In genomic region chr6:156280131-156280530, GRCh38 we compare ENCODE assay signal across 14 cellular contexts.
DNase-seq lines count a peak whose midpoint lies in the region; ATAC-seq lines count a peak whose summit lies in the region.
"Had no signal": no experiment of that assay in that cellular context is flagged by ENCODE, and none has a peak within 500 bp of the region (broad histone marks: within the 10 kb centered on the region; RNA-seq: fewer than 3 reads in every experiment).

No MANE protein-coding gene starts in this region.

- peak; percentile 50 for ATAC-seq in HG03196 (IDR thresholded peaks at IDR 0.05; ENCODE audit: unreplicated experiment)
- ATAC-seq in stimulated activated memory B cell treated with anti-CD40 and anti-IgM and Interleukin-4, amounts not matched to agents 10 μg/mL and 1 μg/mL and 100 μg/mL, for 72 hours: no peak
- ATAC-seq in GM21576 (IDR thresholded peaks at IDR 0.05; ENCODE audit: unreplicated experiment): no peak
- no peak for ATAC-seq in stimulated activated naive CD8-positive, alpha-beta T cell treated with anti-CD3 and anti-CD28 coated beads, Interleukin-15, amount 100 ng/mL, for 72 hours
- ATAC-seq: GM23338 had no signal

- peaks cover 6% of the 10 kb centered on the region for H3K36me3 Mint-ChIP-seq in stimulated activated memory B cell treated with anti-CD40 and anti-IgM and Interleukin-4, amounts not matched to agents 10 μg/mL and 1 μg/mL and 100 μg/mL, for 72 hours

- DNase-seq in NCI-H2081 (lab: John Stamatoyannopoulos, UW) (peak; percentile 12 to 38), NCI-H2081 treated with DMSO at 0.1 percent for 48 hours (lab: John Stamatoyannopoulos, UW) (no peak), NCI-H345 (lab: John Stamatoyannopoulos, UW) (peak; percentile 89), KBM-7 (no peak)
- no peak for DNase-seq in stimulated activated naive CD8-positive, alpha-beta T cell treated with anti-CD3 and anti-CD28 coated beads, Interleukin-15, amount 100 ng/mL, for 72 hours
- DNase-seq: 8988T; activated CD4-positive, CD25-positive, alpha-beta regulatory T cell; activated naive CD4-positive, alpha-beta T cell treated with anti-CD3 and anti-CD28 coated beads, Interleukin-2, amount 50 U/mL, for 16 hours; hypothalamus; tibial artery had no signal

- peaks cover 11% of the 10 kb centered on the region for H3K27me3 Mint-ChIP-seq in stimulated activated memory B cell treated with anti-CD40 and anti-IgM and Interleukin-4, amounts not matched to agents 10 μg/mL and 1 μg/mL and 100 μg/mL, for 72 hours
- peaks cover 5% of the 10 kb centered on the region for H3K27me3 Mint-ChIP-seq in stimulated activated naive CD8-positive, alpha-beta T cell treated with anti-CD3 and anti-CD28 coated beads, Interleukin-15, amount 100 ng/mL, for 72 hours

- no peak overlapping the region for H3K4me3 Mint-ChIP-seq in stimulated activated memory B cell treated with anti-CD40 and anti-IgM and Interleukin-4, amounts not matched to agents 10 μg/mL and 1 μg/mL and 100 μg/mL, for 72 hours
- H3K4me3 Mint-ChIP-seq in stimulated activated naive CD8-positive, alpha-beta T cell treated with anti-CD3 and anti-CD28 coated beads, Interleukin-15, amount 100 ng/mL, for 72 hours: no peak overlapping the region
- H3K4me3 Mint-ChIP-seq: GM23338 had no signal

- H3K4me1 Mint-ChIP-seq in stimulated activated memory B cell treated with anti-CD40 and anti-IgM and Interleukin-4, amounts not matched to agents 10 μg/mL and 1 μg/mL and 100 μg/mL, for 72 hours: peaks cover 28% of the 10 kb centered on the region
- H3K4me1 Mint-ChIP-seq in stimulated activated naive CD8-positive, alpha-beta T cell treated with anti-CD3 and anti-CD28 coated beads, Interleukin-15, amount 100 ng/mL, for 72 hours: peaks cover 8% of the 10 kb centered on the region
- H3K4me1 Mint-ChIP-seq: GM23338 had no signal

- H3K27ac Mint-ChIP-seq in stimulated activated memory B cell treated with anti-CD40 and anti-IgM and Interleukin-4, amounts not matched to agents 10 μg/mL and 1 μg/mL and 100 μg/mL, for 72 hours: peak overlapping the region; percentile 86
- no peak overlapping the region for H3K27ac Mint-ChIP-seq in stimulated activated naive CD8-positive, alpha-beta T cell treated with anti-CD3 and anti-CD28 coated beads, Interleukin-15, amount 100 ng/mL, for 72 hours
- H3K27ac Mint-ChIP-seq: GM23338 had no signal

- H3K9me3 Mint-ChIP-seq in stimulated activated memory B cell treated with anti-CD40 and anti-IgM and Interleukin-4, amounts not matched to agents 10 μg/mL and 1 μg/mL and 100 μg/mL, for 72 hours: peaks cover 10% of the 10 kb centered on the region
- H3K9me3 Mint-ChIP-seq in stimulated activated naive CD8-positive, alpha-beta T cell treated with anti-CD3 and anti-CD28 coated beads, Interleukin-15, amount 100 ng/mL, for 72 hours: peaks cover 7 to 10% of the 10 kb centered on the region in 2 donors

- in situ Hi-C loops in KBM-7 (cut with MboI; ENCODE audit: low pct_unique_long_range_greater_than_20kb, low sequenced_read_pairs): no loop called here

Comparison
In these comparisons a context has a peak if more than half of its experiments do, and no peak if none do; other contexts are left out.
1. DNase-seq: peak in NCI-H2081 (2 of 2) and NCI-H345 (single experiment); none in NCI-H2081 treated with DMSO at 0.1 percent for 48 hours (single experiment), KBM-7 (single experiment) and stimulated activated naive CD8-positive, alpha-beta T cell treated with anti-CD3 and anti-CD28 coated beads, Interleukin-15, amount 100 ng/mL, for 72 hours (0 of 2).